In the genomic region with DNA sequence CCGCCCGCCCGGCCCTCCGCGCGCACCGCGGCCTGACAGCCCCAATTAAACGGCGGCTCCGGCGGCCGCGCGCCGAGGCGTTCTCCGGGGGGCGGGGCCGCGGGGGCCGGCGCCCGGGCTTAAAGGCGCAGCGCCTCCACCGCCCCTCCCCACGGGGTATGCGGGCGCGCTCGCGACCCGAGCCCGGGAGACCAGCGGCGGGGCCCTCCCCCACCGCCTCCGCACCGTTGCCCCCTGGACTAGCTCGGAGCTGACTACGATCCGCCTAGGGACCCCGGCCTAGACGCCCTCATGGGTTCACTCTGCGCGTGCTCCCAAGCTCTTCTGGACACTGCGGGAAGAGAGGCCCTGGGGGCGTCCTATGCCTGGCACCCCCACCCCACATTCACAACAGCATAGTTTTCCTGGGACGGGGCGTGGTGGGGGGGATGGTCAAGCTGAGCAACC, we compare ENCODE assay signal across 8 cellular contexts. TPM values are rescaled to one million over a fixed set of nuclear protein-coding genes. Genes with fewer than 3 reads are reported as not detected.
DNase-seq lines count a peak whose midpoint lies in the region; ATAC-seq, FAIRE-seq and TF ChIP-seq lines count a peak whose summit lies in the region.

A gene with protein sequence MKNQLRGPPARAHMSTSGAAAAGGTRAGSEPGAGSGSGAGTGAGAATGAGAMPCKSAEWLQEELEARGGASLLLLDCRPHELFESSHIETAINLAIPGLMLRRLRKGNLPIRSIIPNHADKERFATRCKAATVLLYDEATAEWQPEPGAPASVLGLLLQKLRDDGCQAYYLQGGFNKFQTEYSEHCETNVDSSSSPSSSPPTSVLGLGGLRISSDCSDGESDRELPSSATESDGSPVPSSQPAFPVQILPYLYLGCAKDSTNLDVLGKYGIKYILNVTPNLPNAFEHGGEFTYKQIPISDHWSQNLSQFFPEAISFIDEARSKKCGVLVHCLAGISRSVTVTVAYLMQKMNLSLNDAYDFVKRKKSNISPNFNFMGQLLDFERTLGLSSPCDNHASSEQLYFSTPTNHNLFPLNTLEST (minus strand): TSS at position 51 of the 447 bp plus-strand sequence. CDS start 205 bp downstream, outside the sequence.

- H3K36me3 ChIP-seq in SJSA1: peaks cover 34% of the 10 kb centered on the region
- H3K36me3 ChIP-seq in thoracic aorta: peaks cover 17% of the 10 kb centered on the region

- TF ChIP-seq CTCF in omental fat pad (IDR thresholded peaks at IDR 0.05) (no peak), thoracic aorta (IDR thresholded peaks at IDR 0.05) (no peak)

- H3K4me1 ChIP-seq in SJSA1 (replicated peaks): peaks cover 49% of the 10 kb centered on the region
- peaks cover 33 to 42% of the 10 kb centered on the region in 2 donors for H3K4me1 ChIP-seq in thoracic aorta (ENCODE audit: control insufficient read depth in 1 of 2, low read depth in 2 of 2)

- H3K9me3 ChIP-seq in SJSA1 (replicated peaks) (no peaks in the 10 kb centered on the region), thoracic aorta (no peaks in the 10 kb centered on the region)

- H3K4me3 ChIP-seq in SJSA1: peak within 1 kb of the TSS; percentile 79
- H3K4me3 ChIP-seq in thoracic aorta: peak within 1 kb of the TSS; percentile 97

- DNase-seq in AG20443 (ENCODE audit: low spot score) (peak; percentile 82), GM19239 (ENCODE audit: insufficient read length, low spot score) (peak; percentile 71), HT-29 (ENCODE audit: low spot score) (peak; percentile 42), SJSA1 (ENCODE audit: low read depth in 1 of 2, low spot score in 2 of 2) (peak in 1 of 2 experiments; percentile 72), globus pallidus (ENCODE audit: low spot score) (peak; percentile 86), omental fat pad (ENCODE audit: low spot score) (no peak), thoracic aorta (ENCODE audit: low spot score) (no peak)
- peak; percentile 76 for DNase-seq in activated naive CD4-positive, alpha-beta T cell treated with Interleukin-2 at 50 U/mL for 16 hours

- H3K27me3 ChIP-seq in SJSA1 (replicated peaks) (no peaks in the 10 kb centered on the region), thoracic aorta (replicated peaks; ENCODE audit: insufficient read depth) (no peaks in the 10 kb centered on the region)

- ATAC-seq in omental fat pad (ENCODE audit: low FRiP score): peak; percentile 51
- peak; percentile 16 for ATAC-seq in thoracic aorta (ENCODE audit: insufficient number of reproducible peaks, low FRiP score, low read depth)

- H3K27ac ChIP-seq in SJSA1 (peak within 1 kb of the TSS; percentile 36), thoracic aorta (peak within 1 kb of the TSS; percentile 93 to 97)

- FAIRE-seq in GM19239 (lab: Jason Lieb, UNC): no peak

RNA-seq across cellular contexts. Expression of the gene that starts here (rescaled TPM):
- total RNA-seq in HT-29 (2014; rRNA removed; shearing (Covaris generic)): 15.7 and 18.5 TPM in 2 replicates
- 7.9 and 13.3 TPM in 2 replicates for total RNA-seq in SJSA1 (2014; rRNA removed; shearing (Covaris generic))
- total RNA-seq in omental fat pad (10 to 100 TPM in 3 of 4 donors, 1 to 10 TPM in 1; 5.5 to 22.2 (median 16.8) TPM), thoracic aorta (10 to 100 TPM; 41.1 to 42.2 TPM)

Comparison
In these comparisons a context has a peak if more than half of its experiments do, and no peak if none do; other contexts are left out.
1. DNase-seq: peak in AG20443 (single experiment), GM19239 (single experiment), HT-29 (single experiment), activated naive CD4-positive, alpha-beta T cell treated with Interleukin-2 at 50 U/mL for 16 hours (single experiment) and globus pallidus (single experiment); none in omental fat pad (single experiment) and thoracic aorta (single experiment).